In genomic region chr2:98911376-98912154, GRCh38 we compare ENCODE assay signal across 8 cellular contexts. TPM values are rescaled to one million over a fixed set of nuclear protein-coding genes. Genes with fewer than 3 reads are reported as not detected.
DNase-seq lines count a peak whose midpoint lies in the region; ATAC-seq and TF ChIP-seq lines count a peak whose summit lies in the region.

No MANE protein-coding gene starts in this region.

- H3K9me3 Mint-ChIP-seq in activated T-helper 17 cell treated with anti-CD3 and anti-CD28 coated beads, Interleukin-2, amount 50 U/mL, for 72 hours, result no peaks in the 10 kb centered on the region
- peaks cover 20% of the 10 kb centered on the region for H3K9me3 Mint-ChIP-seq in glutamatergic neuron (ENCODE audit: unreplicated experiment)
- H3K9me3 Mint-ChIP-seq in stimulated activated naive CD8-positive, alpha-beta T cell treated with anti-CD3 and anti-CD28 coated beads, Interleukin-15, amount 100 ng/mL, for 72 hours, result no peaks in the 10 kb centered on the region

- peak; percentile 11 for DNase-seq in activated CD4-positive, alpha-beta T cell treated with anti-CD3 and anti-CD28 coated beads for 48 hours
- no peak for DNase-seq in activated CD4-positive, alpha-beta T cell treated with anti-CD3 and anti-CD28 coated beads, Interleukin-2, amount 50 U/mL, for 1 hour
- DNase-seq in glutamatergic neuron, result no peak
- peak; percentile 56 to 70 for DNase-seq in stimulated activated naive CD8-positive, alpha-beta T cell treated with anti-CD3 and anti-CD28 coated beads, Interleukin-15, amount 100 ng/mL, for 72 hours
- no peak for DNase-seq in NOMO-1 treated with DMSO at 0.1 percent for 48 hours (lab: John Stamatoyannopoulos, UW; ENCODE audit: unreplicated experiment)
- no peak for DNase-seq in transverse colon

- H3K36me3 Mint-ChIP-seq in activated T-helper 17 cell treated with anti-CD3 and anti-CD28 coated beads, Interleukin-2, amount 50 U/mL, for 72 hours (ENCODE audit: low read depth), result no peaks in the 10 kb centered on the region
- H3K36me3 Mint-ChIP-seq in glutamatergic neuron (ENCODE audit: unreplicated experiment), result no peaks in the 10 kb centered on the region

- no peaks in the 10 kb centered on the region for H3K9me3 ChIP-seq in transverse colon

- 70 to 75% methylated on average over 2 to 17 of the region's 17 CpGs for WGBS in transverse colon (ENCODE audit: low coverage in 1 of 2), 2 donors

- TF ChIP-seq CTCF in glutamatergic neuron (IDR thresholded peaks at IDR 0.05; ENCODE audit: partially characterized antibody, unreplicated experiment) (no peak), transverse colon (IDR thresholded peaks at IDR 0.05) (no peak)

- peaks cover 34% of the 10 kb centered on the region for H3K27me3 Mint-ChIP-seq in activated T-helper 17 cell treated with anti-CD3 and anti-CD28 coated beads, Interleukin-2, amount 50 U/mL, for 72 hours
- peaks cover 10% of the 10 kb centered on the region for H3K27me3 Mint-ChIP-seq in glutamatergic neuron (ENCODE audit: unreplicated experiment)
- H3K27me3 Mint-ChIP-seq in stimulated activated naive CD8-positive, alpha-beta T cell treated with anti-CD3 and anti-CD28 coated beads, Interleukin-15, amount 100 ng/mL, for 72 hours, result peaks cover 67% of the 10 kb centered on the region

- H3K4me1 Mint-ChIP-seq in activated T-helper 17 cell treated with anti-CD3 and anti-CD28 coated beads, Interleukin-2, amount 50 U/mL, for 72 hours, result peaks cover 22% of the 10 kb centered on the region
- H3K4me1 Mint-ChIP-seq in glutamatergic neuron (ENCODE audit: low read depth, unreplicated experiment), result peaks cover 48% of the 10 kb centered on the region
- H3K4me1 Mint-ChIP-seq in stimulated activated naive CD8-positive, alpha-beta T cell treated with anti-CD3 and anti-CD28 coated beads, Interleukin-15, amount 100 ng/mL, for 72 hours, result peaks cover 57% of the 10 kb centered on the region

- no peaks in the 10 kb centered on the region for H3K36me3 ChIP-seq in transverse colon

- H3K27ac Mint-ChIP-seq in activated T-helper 17 cell treated with anti-CD3 and anti-CD28 coated beads, Interleukin-2, amount 50 U/mL, for 72 hours, result peak overlapping the region; percentile 50
- H3K27ac Mint-ChIP-seq in glutamatergic neuron (ENCODE audit: unreplicated experiment), result no peak overlapping the region
- H3K27ac Mint-ChIP-seq in stimulated activated naive CD8-positive, alpha-beta T cell treated with anti-CD3 and anti-CD28 coated beads, Interleukin-15, amount 100 ng/mL, for 72 hours, result no peak overlapping the region

- no peak overlapping the region for H3K27ac ChIP-seq in transverse colon

- intact Hi-C loops in transverse colon (cut with DNase I; ENCODE audit: low total_unique reads), result no loop called here

- no peaks in the 10 kb centered on the region for H3K27me3 ChIP-seq in transverse colon

- H3K4me3 Mint-ChIP-seq in activated T-helper 17 cell treated with anti-CD3 and anti-CD28 coated beads, Interleukin-2, amount 50 U/mL, for 72 hours, result peak overlapping the region; percentile 22
- H3K4me3 Mint-ChIP-seq in glutamatergic neuron (ENCODE audit: unreplicated experiment), result peak overlapping the region; percentile 49
- peak overlapping the region in 1 of 2 donors; percentile 32 for H3K4me3 Mint-ChIP-seq in stimulated activated naive CD8-positive, alpha-beta T cell treated with anti-CD3 and anti-CD28 coated beads, Interleukin-15, amount 100 ng/mL, for 72 hours

- peaks cover 0 to 10% (median 9%) of the 10 kb centered on the region in 4 donors for H3K4me1 ChIP-seq in transverse colon

- H3K4me3 ChIP-seq in transverse colon, result no peak overlapping the region

- TF ChIP-seq POLR2A in transverse colon (IDR thresholded peaks at IDR 0.05), result no peak

- ATAC-seq in activated T-helper 17 cell treated with anti-CD3 and anti-CD28 coated beads, Interleukin-2, amount 50 U/mL, for 72 hours (replicated peaks), result peak; percentile 85
- peak; percentile 93 for ATAC-seq in stimulated activated naive CD8-positive, alpha-beta T cell treated with anti-CD3 and anti-CD28 coated beads, Interleukin-15, amount 100 ng/mL, for 72 hours
- ATAC-seq in GM21737 (IDR thresholded peaks at IDR 0.05; ENCODE audit: unreplicated experiment), result no peak

- no peak for TF ChIP-seq EP300 in transverse colon (IDR thresholded peaks at IDR 0.05; ENCODE audit: low read depth)

- in situ Hi-C loops in transverse colon (cut with MboI; ENCODE audit: low pct_ligation_motif_present in 1 of 4, low pct_unique_long_range_greater_than_20kb in 1 of 4, low sequenced_read_pairs in 3 of 4), result no loop called here

RNA-seq across cellular contexts. Expression of gene CRACDL, which starts 24.5 kb away (rescaled TPM):
- total RNA-seq in activated T-helper 17 cell treated with anti-CD3 and anti-CD28 coated beads, Interleukin-2, amount 50 U/mL, for 72 hours, result under 1 TPM; 0.13 to 0.16 TPM
- total RNA-seq in glutamatergic neuron (ENCODE audit: unreplicated experiment), result 2.1 TPM
- total RNA-seq in transverse colon, result 10 to 100 TPM; 15.1 to 21.3 (median 16.9) TPM

Comparison
In these comparisons a context has a peak if more than half of its experiments do, and no peak if none do; other contexts are left out.
1. DNase-seq: peak in activated CD4-positive, alpha-beta T cell treated with anti-CD3 and anti-CD28 coated beads for 48 hours (single experiment) and stimulated activated naive CD8-positive, alpha-beta T cell treated with anti-CD3 and anti-CD28 coated beads, Interleukin-15, amount 100 ng/mL, for 72 hours (2 of 2); none in activated CD4-positive, alpha-beta T cell treated with anti-CD3 and anti-CD28 coated beads, Interleukin-2, amount 50 U/mL, for 1 hour (single experiment), glutamatergic neuron (single experiment), NOMO-1 treated with DMSO at 0.1 percent for 48 hours (single experiment) and transverse colon (single experiment).